In the genomic region with DNA sequence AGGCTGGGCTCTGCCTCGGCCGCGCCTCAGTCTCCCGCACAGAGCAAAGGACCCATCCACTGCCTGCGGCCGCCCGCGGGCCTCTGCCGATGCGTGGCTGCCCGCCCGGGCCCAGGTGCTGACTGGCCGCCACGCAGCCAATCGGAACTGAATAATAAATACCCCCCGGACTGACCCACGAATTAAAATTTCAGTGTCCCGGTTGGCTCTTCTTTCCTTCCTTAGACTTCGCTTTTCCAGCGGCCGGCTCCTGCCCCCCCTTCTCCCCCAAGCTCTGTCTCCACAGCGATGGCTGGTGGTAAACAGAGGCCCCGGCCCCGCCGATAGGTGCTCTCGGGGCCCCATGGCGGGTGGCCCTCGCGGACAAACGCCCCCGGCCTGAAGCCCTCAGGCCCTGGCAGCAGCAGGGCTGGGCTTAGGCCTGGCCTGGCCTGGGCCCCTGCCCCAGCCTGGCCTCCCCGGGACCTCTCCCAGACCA, we compare ENCODE assay signal across 8 cellular contexts. TPM values are rescaled to one million over a fixed set of nuclear protein-coding genes. Genes with fewer than 3 reads are reported as not detected.
DNase-seq lines count a peak whose midpoint lies in the region; ATAC-seq and TF ChIP-seq lines count a peak whose summit lies in the region.

No MANE protein-coding gene starts in this region.

- 9% methylated on average over 32 of the region's 32 CpGs for WGBS in urinary bladder

- no peak for TF ChIP-seq CTCF in breast epithelium (IDR thresholded peaks at IDR 0.05)
- no peak for TF ChIP-seq CTCF in GM10266 (IDR thresholded peaks at IDR 0.05; ENCODE audit: control insufficient read depth, insufficient read depth, low read depth, missing control alignments)

- H3K4me1 ChIP-seq in HUES48 (ENCODE audit: control insufficient read depth, insufficient read depth, low read length) (peaks cover 22% of the 10 kb centered on the region), breast epithelium (peaks cover 41 to 46% of the 10 kb centered on the region in 2 donors), urinary bladder (ENCODE audit: insufficient read depth) (peaks cover 6% of the 10 kb centered on the region)

- in situ Hi-C loops in ACHN (cut with HindIII; ENCODE audit: low pct_ligation_motif_present, low pct_unique_long_range_greater_than_20kb, low sequenced_read_pairs) = no loop called here

- H3K9me3 ChIP-seq in HUES48 (ENCODE audit: control insufficient read depth, insufficient read depth, low read length) (no peaks in the 10 kb centered on the region), breast epithelium (no peaks in the 10 kb centered on the region)

- peak overlapping the region; percentile 73 for H3K27ac ChIP-seq in HUES48 (ENCODE audit: low read depth, low read length)
- peak overlapping the region; percentile 97 to 100 for H3K27ac ChIP-seq in breast epithelium
- peak overlapping the region; percentile 84 for H3K27ac ChIP-seq in urinary bladder (ENCODE audit: low read depth)

- H3K27me3 ChIP-seq in HUES48 (ENCODE audit: control insufficient read depth, insufficient read depth, low read length) = peaks cover 19% of the 10 kb centered on the region
- H3K27me3 ChIP-seq in breast epithelium = no peaks in the 10 kb centered on the region

- peak overlapping the region; percentile 78 for H3K4me3 ChIP-seq in HUES48 (ENCODE audit: low read depth, low read length)
- H3K4me3 ChIP-seq in breast epithelium = peak overlapping the region; percentile 83 to 98 (median 92)
- peak overlapping the region; percentile 88 for H3K4me3 ChIP-seq in urinary bladder (ENCODE audit: low read depth, low read length)

- DNase-seq in ACHN = peak; percentile 31
- no peak for DNase-seq in breast epithelium (ENCODE audit: low spot score in 2 of 2)
- DNase-seq in lung microvascular endothelial cell (ENCODE audit: low read depth in 2 of 2) = peak; percentile 40 to 57
- no peak for DNase-seq in GM10266 (ENCODE audit: extremely low spot score)
- DNase-seq in NCI-H2029 (lab: John Stamatoyannopoulos, UW) = no peak

- peaks cover 3% of the 10 kb centered on the region; the same call in 1 of the 2 replicates for H3K36me3 ChIP-seq in HUES48 (ENCODE audit: control insufficient read depth, insufficient read depth, low read length)
- H3K36me3 ChIP-seq in breast epithelium = no peaks in the 10 kb centered on the region
- no peaks in the 10 kb centered on the region for H3K36me3 ChIP-seq in urinary bladder (ENCODE audit: insufficient read depth)

- H3K9ac ChIP-seq in HUES48 (ENCODE audit: low read depth, low read length) = peak overlapping the region; percentile 31

- peak; percentile 29 for TF ChIP-seq POLR2A in breast epithelium (IDR thresholded peaks at IDR 0.05)

- intact Hi-C loops in breast epithelium (cut with DNase I; ENCODE audit: low total_unique reads) = loop anchor here (5.0 kb wide), 1 partner anchor 82 kb away; no protein-coding TSS in a partner anchor

- ATAC-seq in HG03025 (IDR thresholded peaks at IDR 0.05; ENCODE audit: low FRiP score, unreplicated experiment) = no peak

RNA-seq across cellular contexts. Expression of gene ZBTB7A, which starts 2.6 kb away (rescaled TPM):
- total RNA-seq in breast epithelium = 10 to 100 TPM; 29.0 to 38.7 (median 29.8) TPM
- 5.4 and 7.1 TPM in 2 replicates for total RNA-seq in lung microvascular endothelial cell
- total RNA-seq in urinary bladder = 8.2 TPM
- polyA plus RNA-seq in urinary bladder = 35.3 TPM

RNA-seq across cellular contexts. Expression of gene PIAS4, which starts 56.6 kb away (rescaled TPM):
- total RNA-seq in breast epithelium (10 to 100 TPM in 2 of 3 donors, 1 to 10 TPM in 1; 9.4 to 17.0 (median 15.7) TPM), lung microvascular endothelial cell (19.6 and 21.6 TPM in 2 replicates), urinary bladder (20.2 TPM)
- polyA plus RNA-seq in urinary bladder = 25.3 TPM

RNA-seq across cellular contexts. Expression of gene MAP2K2, which starts 59.8 kb away (rescaled TPM):
- total RNA-seq in breast epithelium (10 to 100 TPM; 50.8 to 72.8 (median 64.5) TPM), lung microvascular endothelial cell (108 and 113 TPM in 2 replicates), urinary bladder (54.7 TPM)
- 103 TPM for polyA plus RNA-seq in urinary bladder

Comparison
In these comparisons a context has a peak if more than half of its experiments do, and no peak if none do; other contexts are left out.
1. DNase-seq: peak in ACHN (single experiment) and lung microvascular endothelial cell (2 of 2); none in breast epithelium (0 of 2), GM10266 (single experiment) and NCI-H2029 (single experiment).
2. Peak in every context shown above with its lines, with median percentiles within 50 percentile points of each other: H3K27ac ChIP-seq and H3K4me3 ChIP-seq.